ENCODE assay signal across 11 cellular contexts in the genomic region with DNA sequence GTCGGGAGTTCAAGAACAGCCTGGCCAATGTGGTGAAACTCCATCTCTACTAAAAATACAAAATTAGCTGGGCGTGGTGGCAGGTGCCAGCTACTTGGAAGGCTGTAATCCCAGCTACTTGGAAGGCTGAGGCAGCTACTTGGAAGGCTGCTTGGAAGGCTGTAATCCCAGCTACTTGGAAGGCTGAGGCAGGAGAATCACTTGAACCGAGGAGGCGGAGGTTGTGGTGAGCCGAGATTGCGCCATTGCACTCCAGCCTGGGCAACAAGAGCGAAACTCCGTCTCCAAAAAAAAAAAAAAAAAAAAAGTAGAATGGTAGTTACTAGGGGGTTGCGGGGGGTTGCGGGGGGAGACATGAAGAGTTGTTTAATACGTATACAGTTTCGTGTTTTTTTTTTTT. TPM values are rescaled to one million over a fixed set of nuclear protein-coding genes. Genes with fewer than 3 reads are reported as not detected.
A peak's percentile ranks its signal among the peaks of the same experiment; 100 is the strongest.
DNase-seq lines count a peak whose midpoint lies in the region; ATAC-seq and TF ChIP-seq lines count a peak whose summit lies in the region.
"Not testable (repeated sequence)": the region's sequence is repeated elsewhere in the genome, so short reads cannot be mapped to it uniquely, and the experiment has no call there.
"Had no signal": no experiment of that assay in that cellular context is flagged by ENCODE, and none has a peak within 500 bp of the region (broad histone marks: within the 10 kb centered on the region; RNA-seq: fewer than 3 reads in every experiment).

No MANE protein-coding gene starts in this region.

- not testable (repeated sequence) for H3K9me3 ChIP-seq in CD4-positive, alpha-beta T cell (ENCODE audit: control insufficient read depth, low read length); lower lobe of right lung; gastrocnemius medialis; upper lobe of left lung

- POLR2A ChIA-PET in CD4-positive, alpha-beta T cell (lab: Charles Lee), result interaction anchor here (0.9 to 1.5 kb wide), 3 partner anchors 12 to 43 kb away, joined by 3 to 4 read pairs (median 3); no protein-coding TSS in a partner anchor

- not testable (repeated sequence) for TF ChIP-seq POLR2A in gastrocnemius medialis (IDR thresholded peaks at IDR 0.05); upper lobe of left lung (IDR thresholded peaks at IDR 0.05)

- TF ChIP-seq EP300 in upper lobe of left lung (IDR thresholded peaks at IDR 0.05), result not testable (repeated sequence)

- H3K27me3 Mint-ChIP-seq in CD4-positive, alpha-beta T cell; activated naive CD4-positive, alpha-beta T cell treated with anti-CD3 and anti-CD28 coated beads, Interleukin-2, amount 50 U/mL, for 24 hours; effector memory CD8-positive, alpha-beta T cell: not testable (repeated sequence)

- intact Hi-C loops in CD4-positive, alpha-beta T cell (cut with DNase I, micrococcal nuclease), result loop anchor here in 1 of 2 experiments (5.0 kb wide), 1 partner anchor 150 kb away; no protein-coding TSS in a partner anchor
- intact Hi-C loops in lower lobe of right lung (cut with DNase I); gastrocnemius medialis (cut with DNase I; ENCODE audit: low total_unique reads): not testable (repeated sequence)

- H3K4me1 Mint-ChIP-seq in CD4-positive, alpha-beta T cell (ENCODE audit: low read depth), result peaks cover 58% of the 10 kb centered on the region
- peaks cover 66% of the 10 kb centered on the region for H3K4me1 Mint-ChIP-seq in activated naive CD4-positive, alpha-beta T cell treated with anti-CD3 and anti-CD28 coated beads, Interleukin-2, amount 50 U/mL, for 24 hours
- peaks cover 17 to 62% of the 10 kb centered on the region in 2 donors for H3K4me1 Mint-ChIP-seq in effector memory CD8-positive, alpha-beta T cell (ENCODE audit: low read depth in 2 of 2)

- CTCF ChIA-PET in CD4-positive, alpha-beta T cell (lab: Charles Lee), result interaction anchor here (1.2 to 1.4 kb wide), 2 partner anchors 12 to 13 kb away, joined by 3 read pairs; no protein-coding TSS in a partner anchor

- not testable (repeated sequence) for ATAC-seq in CD4-positive, alpha-beta T cell (ENCODE audit: poor library complexity); effector memory CD8-positive, alpha-beta T cell (replicated peaks)
- peak; percentile 41 to 59 for ATAC-seq in lower lobe of right lung
- ATAC-seq in gastrocnemius medialis, result peak; percentile 50 to 92
- peak in 1 of 2 donors; percentile 33 for ATAC-seq in upper lobe of left lung (ENCODE audit: low FRiP score in 2 of 2)

- DNase-seq in CD4-positive, alpha-beta T cell, result peak in 1 of 10 experiments; percentile 7
- peak; percentile 3 for DNase-seq in activated CD4-positive, CD25-positive, alpha-beta regulatory T cell treated with anti-CD3 and anti-CD28 coated beads, Interleukin-2, amount 50 U/mL, for 72 hours
- DNase-seq in activated CD8-positive, alpha-beta memory T cell treated with anti-CD3 and anti-CD28 coated beads for 24 hours, result peak; percentile 15
- not testable (repeated sequence) for DNase-seq in effector memory CD8-positive, alpha-beta T cell
- DNase-seq in lower lobe of right lung, result peak; percentile 49
- peak in 1 of 2 donors; percentile 75 for DNase-seq in gastrocnemius medialis
- DNase-seq in upper lobe of left lung, result peak in 1 of 2 donors; percentile 30

- H3K27ac Mint-ChIP-seq in CD4-positive, alpha-beta T cell, result peak overlapping the region; percentile 99
- peak overlapping the region; percentile 72 for H3K27ac Mint-ChIP-seq in activated naive CD4-positive, alpha-beta T cell treated with anti-CD3 and anti-CD28 coated beads, Interleukin-2, amount 50 U/mL, for 24 hours
- H3K27ac Mint-ChIP-seq in effector memory CD8-positive, alpha-beta T cell, result peak overlapping the region; percentile 89 to 97

- in situ Hi-C loops in gastrocnemius medialis (cut with MboI; ENCODE audit: low sequenced_read_pairs in 4 of 4), result not testable (repeated sequence)

- H3K27me3 ChIP-seq in CD4-positive, alpha-beta T cell (ENCODE audit: control insufficient read depth, insufficient read depth, low read length); lower lobe of right lung (ENCODE audit: low read depth); gastrocnemius medialis; upper lobe of left lung: not testable (repeated sequence)

- H3K4me1 ChIP-seq in lower lobe of right lung, result peaks cover 50% of the 10 kb centered on the region
- H3K4me1 ChIP-seq in gastrocnemius medialis, result peaks cover 14 to 25% of the 10 kb centered on the region in 2 donors
- H3K4me1 ChIP-seq in upper lobe of left lung, result peaks cover 17 to 33% (median 28%) of the 10 kb centered on the region in 4 donors

- H3K4me3 ChIP-seq in lower lobe of right lung, gastrocnemius medialis, upper lobe of left lung: not testable (repeated sequence)

- not testable (repeated sequence) for TF ChIP-seq CTCF in CD4-positive, alpha-beta T cell (IDR thresholded peaks at IDR 0.05); lower lobe of right lung (IDR thresholded peaks at IDR 0.05); gastrocnemius medialis (IDR thresholded peaks at IDR 0.05 in 4 of 5, conservative IDR thresholded peaks at IDR 0.05 in 1 of 5); upper lobe of left lung (IDR thresholded peaks at IDR 0.05)

- H3K36me3 ChIP-seq in lower lobe of right lung (peaks cover 88% of the 10 kb centered on the region), gastrocnemius medialis (peaks cover 4 to 39% of the 10 kb centered on the region in 2 donors), upper lobe of left lung (peaks cover 31 to 93% (median 58%) of the 10 kb centered on the region in 4 donors)

- H3K9me3 Mint-ChIP-seq in CD4-positive, alpha-beta T cell; activated naive CD4-positive, alpha-beta T cell treated with anti-CD3 and anti-CD28 coated beads, Interleukin-2, amount 50 U/mL, for 24 hours; effector memory CD8-positive, alpha-beta T cell: not testable (repeated sequence)

- H3K27ac ChIP-seq in CD4-positive, alpha-beta T cell (ENCODE audit: low read depth, low read length), result peak overlapping the region; percentile 21
- not testable (repeated sequence) for H3K27ac ChIP-seq in lower lobe of right lung
- H3K27ac ChIP-seq in gastrocnemius medialis (peak overlapping the region in 2 of 4 donors; percentile 47 to 49), upper lobe of left lung (peak overlapping the region in 3 of 4 donors; percentile 43 to 53 (median 48))

- H3K4me3 Mint-ChIP-seq in CD4-positive, alpha-beta T cell, result peak overlapping the region; percentile 48
- H3K4me3 Mint-ChIP-seq in activated naive CD4-positive, alpha-beta T cell treated with anti-CD3 and anti-CD28 coated beads, Interleukin-2, amount 50 U/mL, for 24 hours, result not testable (repeated sequence)
- H3K4me3 Mint-ChIP-seq in effector memory CD8-positive, alpha-beta T cell, result peak overlapping the region in 1 of 2 donors; percentile 80

- peaks cover 92% of the 10 kb centered on the region for H3K36me3 Mint-ChIP-seq in CD4-positive, alpha-beta T cell (ENCODE audit: low read depth)
- H3K36me3 Mint-ChIP-seq in activated naive CD4-positive, alpha-beta T cell treated with anti-CD3 and anti-CD28 coated beads, Interleukin-2, amount 50 U/mL, for 24 hours, result peaks cover 18% of the 10 kb centered on the region
- H3K36me3 Mint-ChIP-seq in effector memory CD8-positive, alpha-beta T cell (ENCODE audit: insufficient read depth), result peaks cover 100% of the 10 kb centered on the region

- WGBS in upper lobe of left lung, 2 donors, result 69 to 79% methylated on average over 12 of the region's 12 CpGs

RNA-seq across cellular contexts. Expression of a gene that starts 19.4 kb away (rescaled TPM):
- total RNA-seq in CD4-positive, alpha-beta T cell, result 100 to 1,000 TPM; 232 to 239 TPM
- total RNA-seq in lower lobe of right lung, result 293 TPM
- 10 to 100 TPM; 37.5 to 84.1 (median 69.4) TPM for total RNA-seq in gastrocnemius medialis
- total RNA-seq in upper lobe of left lung, result 100 to 1,000 TPM; 134 to 224 (median 185) TPM

RNA-seq across cellular contexts. Expression of a gene that starts 56.1 kb away (rescaled TPM):
- not detected for total RNA-seq in CD4-positive, alpha-beta T cell
- total RNA-seq in lower lobe of right lung (1.3 TPM), gastrocnemius medialis (not detected), upper lobe of left lung (1 to 10 TPM in 1 of 6 donors, under 1 TPM in 2, not detected in 3; 0.31 to 1.3 (median 0.61) TPM)
- total RNA-seq: A172, B cell, PC-9 had no signal
